23 cellular contexts compared by ENCODE assay signal in genomic region chr19:32206065-32206464, GRCh38.
DNase-seq lines count a peak whose midpoint lies in the region; ATAC-seq and TF ChIP-seq lines count a peak whose summit lies in the region.
"Had no signal": no experiment of that assay in that cellular context is flagged by ENCODE, and none has a peak within 500 bp of the region (broad histone marks: within the 10 kb centered on the region; RNA-seq: fewer than 3 reads in every experiment).

No MANE protein-coding gene starts in this region.

- H3K9me3 ChIP-seq in esophagus muscularis mucosa = peaks cover 0 to 9% (median 5%) of the 10 kb centered on the region in 4 donors
- H3K9me3 ChIP-seq: Peyer's patch had no signal

- peaks cover 10% of the 10 kb centered on the region for H3K9me3 Mint-ChIP-seq in progenitor cell of endocrine pancreas (ENCODE audit: low read depth)
- peaks cover 19% of the 10 kb centered on the region for H3K9me3 Mint-ChIP-seq in nephron progenitor cell
- peaks cover 6 to 7% of the 10 kb centered on the region in 2 donors for H3K9me3 Mint-ChIP-seq in activated T-cell treated with anti-CD3 and anti-CD28 coated beads, Interleukin-2, amount 50 U/mL, for 72 hours

- H3K27me3 Mint-ChIP-seq in progenitor cell of endocrine pancreas (peaks cover 23% of the 10 kb centered on the region), nephron progenitor cell (ENCODE audit: low read depth, poor library complexity) (peaks cover 11% of the 10 kb centered on the region)
- peaks cover 14% of the 10 kb centered on the region for H3K27me3 Mint-ChIP-seq in activated T-cell treated with anti-CD3 and anti-CD28 coated beads, Interleukin-2, amount 50 U/mL, for 72 hours (ENCODE audit: low read depth)

- no peaks in the 10 kb centered on the region for H3K36me3 ChIP-seq in esophagus muscularis mucosa
- H3K36me3 ChIP-seq: BLaER1 treated with 17β-estradiol and CSF1 and Interleukin-3, amounts not matched to agents 10 nM and 100 nM; Peyer's patch; SJCRH30 had no signal

- ATAC-seq in activated T-cell treated with anti-CD3 and anti-CD28 coated beads, Interleukin-2, amount 50 U/mL, for 72 hours (replicated peaks in 1 of 2) = no peak
- ATAC-seq: HepG2 had no signal

- TF ChIP-seq EP300 in esophagus muscularis mucosa (IDR thresholded peaks at IDR 0.05) = no peak

- peak overlapping the region; percentile 39 for H3K27ac Mint-ChIP-seq in progenitor cell of endocrine pancreas
- H3K27ac Mint-ChIP-seq in nephron progenitor cell = no peak overlapping the region
- no peak overlapping the region for H3K27ac Mint-ChIP-seq in activated T-cell treated with anti-CD3 and anti-CD28 coated beads, Interleukin-2, amount 50 U/mL, for 72 hours
- H3K27ac Mint-ChIP-seq: CD4-positive, alpha-beta memory T cell; HFFc6 had no signal

- H3K4me1 Mint-ChIP-seq in progenitor cell of endocrine pancreas (ENCODE audit: low read depth) = peaks cover 1% of the 10 kb centered on the region
- no peaks in the 10 kb centered on the region for H3K4me1 Mint-ChIP-seq in nephron progenitor cell
- H3K4me1 Mint-ChIP-seq in activated T-cell treated with anti-CD3 and anti-CD28 coated beads, Interleukin-2, amount 50 U/mL, for 72 hours (ENCODE audit: low read depth) = peaks cover 5% of the 10 kb centered on the region

- peaks cover 2% of the 10 kb centered on the region for H3K36me3 Mint-ChIP-seq in progenitor cell of endocrine pancreas (ENCODE audit: insufficient read depth)
- peaks cover 6% of the 10 kb centered on the region for H3K36me3 Mint-ChIP-seq in nephron progenitor cell (ENCODE audit: low read depth)
- H3K36me3 Mint-ChIP-seq in activated T-cell treated with anti-CD3 and anti-CD28 coated beads, Interleukin-2, amount 50 U/mL, for 72 hours (ENCODE audit: insufficient read depth in 2 of 2) = peaks cover 4 to 5% of the 10 kb centered on the region in 2 donors

- H3K4me3 Mint-ChIP-seq in progenitor cell of endocrine pancreas (ENCODE audit: low read depth) (no peak overlapping the region), nephron progenitor cell (no peak overlapping the region)
- H3K4me3 Mint-ChIP-seq in activated T-cell treated with anti-CD3 and anti-CD28 coated beads, Interleukin-2, amount 50 U/mL, for 72 hours = no peak overlapping the region
- H3K4me3 Mint-ChIP-seq: CD4-positive, alpha-beta memory T cell; HFFc6 had no signal

- TF ChIP-seq POLR2A in esophagus muscularis mucosa (IDR thresholded peaks at IDR 0.05; ENCODE audit: low read depth) = no peak

- intact Hi-C loops in esophagus muscularis mucosa (cut with DNase I) = no loop called here

- no peak for TF ChIP-seq CTCF in esophagus muscularis mucosa (IDR thresholded peaks at IDR 0.05)
- TF ChIP-seq CTCF in progenitor cell of endocrine pancreas (IDR thresholded peaks at IDR 0.05; ENCODE audit: unreplicated experiment) = no peak
- no peak for TF ChIP-seq CTCF in nephron progenitor cell (IDR thresholded peaks at IDR 0.05)

- no peak overlapping the region for H3K4me3 ChIP-seq in esophagus muscularis mucosa
- H3K4me3 ChIP-seq: BLaER1 treated with 17β-estradiol and CSF1 and Interleukin-3, amounts not matched to agents 10 nM and 100 nM; Peyer's patch; SJCRH30 had no signal

- no peak overlapping the region for H3K27ac ChIP-seq in esophagus muscularis mucosa (replicated peaks in 1 of 4)
- H3K27ac ChIP-seq: BLaER1 treated with 17β-estradiol and CSF1 and Interleukin-3, amounts not matched to agents 10 nM and 100 nM; Peyer's patch; SJCRH30 had no signal

- H3K27me3 ChIP-seq in esophagus muscularis mucosa = peaks cover 0 to 42% (median 0%) of the 10 kb centered on the region in 4 donors
- H3K27me3 ChIP-seq: BLaER1 treated with 17β-estradiol and CSF1 and Interleukin-3, amounts not matched to agents 10 nM and 100 nM; Peyer's patch; SJCRH30 had no signal

- DNase-seq in Daoy (ENCODE audit: low read depth) = peak; percentile 35
- DNase-seq in RKO (ENCODE audit: low spot score) = peak; percentile 38
- peak; percentile 77 for DNase-seq in esophagus muscularis mucosa (ENCODE audit: extremely low spot score)
- DNase-seq in progenitor cell of endocrine pancreas (ENCODE audit: low spot score, unreplicated experiment) = no peak
- DNase-seq in nephron progenitor cell = no peak
- no peak for DNase-seq in MV-4-11 (lab: John Stamatoyannopoulos, UW)
- DNase-seq in activated T-cell treated with anti-CD3 and anti-CD28 coated beads, Interleukin-2, amount 50 U/mL, for 72 hours = no peak
- DNase-seq: CD4-positive, alpha-beta memory T cell; DND-41; HFFc6; KBM-7; MM.1S; NCI-H1092 treated with DMSO at 0.1 percent for 48 hours; NCI-H1436 treated with DMSO at 0.1 percent for 48 hours; NCI-H2029; NCI-H226; NCI-H510A treated with DMSO at 0.1 percent for 48 hours; NCI-H748 treated with DMSO at 0.1 percent for 48 hours; Peyer's patch; SJCRH30; T-helper 1 cell had no signal

- no peaks in the 10 kb centered on the region for H3K4me1 ChIP-seq in esophagus muscularis mucosa
- H3K4me1 ChIP-seq: Peyer's patch, SJCRH30 had no signal

- WGBS in esophagus muscularis mucosa = 73% methylated on average over 5 of the region's 5 CpGs

Comparison
In these comparisons a context has a peak if more than half of its experiments do, and no peak if none do; other contexts are left out.
1. DNase-seq: peak in Daoy (single experiment), RKO (single experiment) and esophagus muscularis mucosa (single experiment); none in progenitor cell of endocrine pancreas (single experiment), nephron progenitor cell (single experiment), MV-4-11 (single experiment) and activated T-cell treated with anti-CD3 and anti-CD28 coated beads, Interleukin-2, amount 50 U/mL, for 72 hours (0 of 2).